In the genomic region with DNA sequence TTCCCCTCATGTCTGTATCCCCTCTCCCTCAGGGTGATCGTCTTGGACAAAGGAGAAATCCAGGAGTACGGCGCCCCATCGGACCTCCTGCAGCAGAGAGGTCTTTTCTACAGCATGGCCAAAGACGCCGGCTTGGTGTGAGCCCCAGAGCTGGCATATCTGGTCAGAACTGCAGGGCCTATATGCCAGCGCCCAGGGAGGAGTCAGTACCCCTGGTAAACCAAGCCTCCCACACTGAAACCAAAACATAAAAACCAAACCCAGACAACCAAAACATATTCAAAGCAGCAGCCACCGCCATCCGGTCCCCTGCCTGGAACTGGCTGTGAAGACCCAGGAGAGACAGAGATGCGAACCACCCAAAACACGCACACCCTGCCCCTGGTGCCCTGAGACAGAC, we compare ENCODE assay signal across 28 cellular contexts.
"Had no signal": no experiment of that assay in that cellular context is flagged by ENCODE, and none has a peak within 500 bp of the region (broad histone marks: within the 10 kb centered on the region; RNA-seq: fewer than 3 reads in every experiment).

No MANE protein-coding gene starts in this region.

- H3K9me3 ChIP-seq: esophagus squamous epithelium, pancreas, prostate gland, tibial nerve had no signal

- DNase-seq: activated CD4-positive, alpha-beta T cell treated with anti-CD3 and anti-CD28 coated beads, Interleukin-2, amount 50 U/mL, for 1 hour; activated CD8-positive, alpha-beta T cell treated with anti-CD3 and anti-CD28 coated beads for 36 hours; activated naive CD4-positive, alpha-beta T cell treated with Interleukin-2 at 50 U/mL for 16 hours; activated T-cell treated with anti-CD3 and anti-CD28 coated beads, Interleukin-2, amount 50 U/mL, for 48 hours; anterior cingulate cortex; dermis blood vessel endothelial cell; effector CD8-positive, alpha-beta T cell; esophagus squamous epithelium; foreskin melanocyte; glutamatergic neuron; islet precursor cell; left cardiac atrium; midbrain; naive thymus-derived CD4-positive, alpha-beta T cell; pancreas; retina; stimulated activated CD4-positive, alpha-beta T cell treated with anti-CD3 and anti-CD28 coated beads, Interleukin-1b, Interleukin-23, amount 100 ng/mL, for 48 hours; stimulated activated CD4-positive, alpha-beta T cell treated with anti-CD3 and anti-CD28 coated beads, Interleukin-4, amount 100 ng/mL, for 4 hours; stimulated activated CD8-positive, alpha-beta memory T cell treated with anti-CD3 and anti-CD28 coated beads, Interleukin-4, amount 100 ng/mL, for 48 hours; stimulated activated naive CD4-positive, alpha-beta T cell had no signal

- H3K9me3 Mint-ChIP-seq: activated CD8-positive, alpha-beta T cell treated with anti-CD3 and anti-CD28 coated beads for 36 hours; naive thymus-derived CD4-positive, alpha-beta T cell had no signal

- H3K4me1 ChIP-seq: prostate gland, tibial nerve had no signal

- H3K4me3 ChIP-seq: esophagus squamous epithelium, hepatocyte, pancreas, prostate gland, smooth muscle cell, tibial nerve had no signal

- ATAC-seq: activated CD4-positive, CD25-positive, alpha-beta regulatory T cell treated with anti-CD3 and anti-CD28 coated beads, Interleukin-2, amount 50 U/mL, for 24 hours; activated CD8-positive, alpha-beta T cell treated with anti-CD3 and anti-CD28 coated beads for 36 hours; left cardiac atrium; naive thymus-derived CD4-positive, alpha-beta T cell had no signal

- H3K27ac Mint-ChIP-seq: activated CD8-positive, alpha-beta T cell treated with anti-CD3 and anti-CD28 coated beads for 36 hours; activated naive CD8-positive, alpha-beta T cell; naive thymus-derived CD4-positive, alpha-beta T cell had no signal

- H3K27me3 ChIP-seq: esophagus squamous epithelium, hepatocyte, pancreas, tibial nerve had no signal

- H3K27ac ChIP-seq: epithelial cell of prostate, esophagus squamous epithelium, hepatocyte, prostate gland, tibial nerve, VCaP had no signal

- H3K27me3 Mint-ChIP-seq: activated CD8-positive, alpha-beta T cell treated with anti-CD3 and anti-CD28 coated beads for 36 hours; activated naive CD8-positive, alpha-beta T cell; naive thymus-derived CD4-positive, alpha-beta T cell had no signal

- H3K4me3 Mint-ChIP-seq: activated CD8-positive, alpha-beta T cell treated with anti-CD3 and anti-CD28 coated beads for 36 hours; activated naive CD8-positive, alpha-beta T cell; naive thymus-derived CD4-positive, alpha-beta T cell had no signal

- H3K4me2 ChIP-seq: hepatocyte, smooth muscle cell had no signal
